Comparison of ENCODE assay signal across 8 cellular contexts in genomic region chr5:69415584-69415958, GRCh38. TPM values are rescaled to one million over a fixed set of nuclear protein-coding genes. Genes with fewer than 3 reads are reported as not detected.
DNase-seq lines count a peak whose midpoint lies in the region; ATAC-seq and TF ChIP-seq lines count a peak whose summit lies in the region.

No MANE protein-coding gene starts in this region.

- H3K79me2 ChIP-seq in OCI-LY1 (ENCODE audit: insufficient read depth, low read length), result no peaks in the 10 kb centered on the region
- H3K79me2 ChIP-seq in parathyroid adenoma, result peaks cover 7% of the 10 kb centered on the region

- ATAC-seq in esophagus mucosa (peak; percentile 25), GM21529 (IDR thresholded peaks at IDR 0.05; ENCODE audit: unreplicated experiment) (no peak), HG03457 (IDR thresholded peaks at IDR 0.05; ENCODE audit: unreplicated experiment) (no peak)

- peaks cover 19% of the 10 kb centered on the region for H3K4me1 ChIP-seq in OCI-LY1 (ENCODE audit: insufficient read depth, low read length, severe bottlenecking)
- H3K4me1 ChIP-seq in parathyroid adenoma, result no peaks in the 10 kb centered on the region

- DNase-seq in GM12865 (ENCODE audit: low read depth) (no peak), D341Med (ENCODE audit: low spot score) (no peak)
- DNase-seq in stimulated activated CD4-positive, alpha-beta T cell treated with anti-CD3 and anti-CD28 coated beads, Interleukin-2, amount 100 ng/mL, for 48 hours, result no peak

- no peaks in the 10 kb centered on the region for H4K20me1 ChIP-seq in OCI-LY1 (ENCODE audit: insufficient read depth, low read length)

- no peak overlapping the region for H3K27ac ChIP-seq in OCI-LY1 (ENCODE audit: low read depth, low read length, poor library complexity, severe bottlenecking)
- H3K27ac ChIP-seq in parathyroid adenoma, result peak overlapping the region; percentile 85

- H3K9me2 ChIP-seq in OCI-LY1 (ENCODE audit: low read depth, low read length), result no peaks in the 10 kb centered on the region

- H3K4me2 ChIP-seq in OCI-LY1 (ENCODE audit: low read length) (peak overlapping the region; percentile 64), parathyroid adenoma (ENCODE audit: low read length) (peak overlapping the region; percentile 67)

- H3K9ac ChIP-seq in OCI-LY1 (ENCODE audit: low read length), result peak overlapping the region; percentile 61
- peak overlapping the region; percentile 84 for H3K9ac ChIP-seq in parathyroid adenoma

- peaks cover 3% of the 10 kb centered on the region; the same call in 1 of the 2 replicates for H3F3A ChIP-seq in OCI-LY1 (ENCODE audit: insufficient read depth, low read length)

- H2AFZ ChIP-seq in OCI-LY1 (ENCODE audit: low read length) (no peak overlapping the region; the same call in 1 of the 2 replicates), parathyroid adenoma (peak overlapping the region; percentile 98)

- H3K4me3 ChIP-seq in GM12865 (ENCODE audit: low read depth, low read length), result peak overlapping the region; percentile 59
- peak overlapping the region; percentile 71 for H3K4me3 ChIP-seq in OCI-LY1 (ENCODE audit: low read depth, low read length, poor library complexity, severe bottlenecking)
- H3K4me3 ChIP-seq in parathyroid adenoma (ENCODE audit: low read depth, low read length), result peak overlapping the region; percentile 97

- no peaks in the 10 kb centered on the region for H3K27me3 ChIP-seq in OCI-LY1 (ENCODE audit: insufficient read depth, low read length)
- H3K27me3 ChIP-seq in parathyroid adenoma (ENCODE audit: control insufficient read depth, insufficient read depth, low read length), result no peaks in the 10 kb centered on the region

- TF ChIP-seq CTCF in GM12865 (IDR thresholded peaks at IDR 0.05; ENCODE audit: insufficient read depth, low read depth, low read length, missing control alignments), result no peak
- TF ChIP-seq CTCF in OCI-LY1 (IDR thresholded peaks at IDR 0.05; ENCODE audit: low read length), result no peak
- no peak for TF ChIP-seq CTCF in parathyroid adenoma (IDR thresholded peaks at IDR 0.05)

- H3K9me3 ChIP-seq in OCI-LY1 (ENCODE audit: low read length), result no peaks in the 10 kb centered on the region
- H3K9me3 ChIP-seq in parathyroid adenoma (ENCODE audit: control insufficient read depth, low read length), result no peaks in the 10 kb centered on the region

- H3K36me3 ChIP-seq in OCI-LY1 (ENCODE audit: insufficient read depth, low read length), result peaks cover 19% of the 10 kb centered on the region; the same call in 1 of the 2 replicates
- H3K36me3 ChIP-seq in parathyroid adenoma (ENCODE audit: control insufficient read depth, insufficient read depth, low read length), result no peaks in the 10 kb centered on the region

RNA-seq across cellular contexts. Expression of gene MARVELD2, which starts 0.7 kb away (rescaled TPM):
- total RNA-seq in esophagus mucosa, result 25.7 TPM

RNA-seq across cellular contexts. Expression of gene RAD17, which starts 46.0 kb away (rescaled TPM):
- total RNA-seq in esophagus mucosa, result 14.0 TPM

RNA-seq across cellular contexts. Expression of gene AK6, which starts 46.3 kb away (rescaled TPM):
- total RNA-seq in esophagus mucosa, result 15.6 TPM

RNA-seq across cellular contexts. Expression of gene TAF9, which starts 46.3 kb away (rescaled TPM):
- total RNA-seq in esophagus mucosa, result 49.7 TPM
